ENCODE assay signal across 9 cellular contexts in the genomic region with DNA sequence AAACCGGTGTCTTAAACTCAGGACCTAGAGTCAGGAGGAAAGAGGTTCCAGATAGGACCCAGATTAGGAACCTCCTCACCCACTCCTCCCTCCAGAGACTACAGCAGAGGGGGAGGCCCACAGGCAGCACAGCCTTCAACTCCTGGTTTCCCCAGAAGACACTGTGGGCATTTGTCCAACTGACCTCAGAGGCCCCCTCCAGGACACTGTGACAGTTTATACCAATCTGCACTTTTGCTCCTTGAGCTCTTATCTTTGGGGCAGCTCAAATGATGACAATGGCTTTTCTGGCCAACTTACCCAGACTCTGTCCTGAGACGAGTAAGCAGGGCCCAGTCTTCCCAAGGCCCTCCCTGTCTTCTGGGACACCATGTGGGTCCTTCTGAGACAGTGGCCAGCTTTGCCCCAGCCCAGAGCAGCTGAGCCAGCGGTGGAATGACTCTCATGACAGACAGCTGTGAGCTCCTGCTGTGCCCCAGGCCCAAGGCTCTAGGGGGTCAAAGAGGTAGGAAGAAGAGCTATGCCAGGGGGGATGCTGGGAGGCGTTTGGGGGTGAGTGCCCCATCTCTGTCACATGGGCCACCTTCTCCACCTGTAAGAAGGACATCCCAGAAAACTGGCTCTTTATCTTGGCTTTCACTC. TPM values are rescaled to one million over a fixed set of nuclear protein-coding genes. Genes with fewer than 3 reads are reported as not detected.
DNase-seq lines count a peak whose midpoint lies in the region; ATAC-seq and TF ChIP-seq lines count a peak whose summit lies in the region.
"Had no signal": no experiment of that assay in that cellular context is flagged by ENCODE, and none has a peak within 500 bp of the region (broad histone marks: within the 10 kb centered on the region; RNA-seq: fewer than 3 reads in every experiment).

No MANE protein-coding gene starts in this region.

- peak overlapping the region; percentile 85 for H3K4me2 ChIP-seq in OCI-LY1 (ENCODE audit: low read length)

- peaks cover 5% of the 10 kb centered on the region; the same call in 1 of the 2 replicates for H3F3A ChIP-seq in OCI-LY1 (ENCODE audit: insufficient read depth, low read length)

- 78 to 80% methylated on average over 4 of the region's 4 CpGs for WGBS in ectodermal cell, 2 experiments

- H3K36me3 ChIP-seq in OCI-LY1 (ENCODE audit: insufficient read depth, low read length) (no peaks in the 10 kb centered on the region), ectodermal cell (ENCODE audit: control insufficient read depth, insufficient read depth, low read length) (no peaks in the 10 kb centered on the region)
- H3K36me3 ChIP-seq: ascending aorta, thyroid gland had no signal

- peaks cover 55% of the 10 kb centered on the region for H3K4me1 ChIP-seq in OCI-LY1 (ENCODE audit: insufficient read depth, low read length, severe bottlenecking)
- H3K4me1 ChIP-seq in ectodermal cell (ENCODE audit: control insufficient read depth, insufficient read depth, low read length): no peaks in the 10 kb centered on the region
- H3K4me1 ChIP-seq: thyroid gland had no signal

- no peaks in the 10 kb centered on the region for H4K20me1 ChIP-seq in OCI-LY1 (ENCODE audit: insufficient read depth, low read length)

- H3K79me2 ChIP-seq in OCI-LY1 (ENCODE audit: insufficient read depth, low read length): no peaks in the 10 kb centered on the region

- ATAC-seq in omental fat pad (ENCODE audit: low FRiP score): peak; percentile 23

- no peak overlapping the region for H2AFZ ChIP-seq in OCI-LY1 (ENCODE audit: low read length)

- peak overlapping the region; percentile 33 for H3K4me3 ChIP-seq in GM12875 (ENCODE audit: low read depth, low read length)
- H3K4me3 ChIP-seq in OCI-LY1 (ENCODE audit: low read depth, low read length, poor library complexity, severe bottlenecking): peak overlapping the region; percentile 62
- H3K4me3 ChIP-seq in ectodermal cell (ENCODE audit: insufficient read depth, low read depth, low read length): peak overlapping the region; percentile 2
- H3K4me3 ChIP-seq: ascending aorta, thyroid gland had no signal

- H3K27me3 ChIP-seq in OCI-LY1 (ENCODE audit: insufficient read depth, low read length): no peaks in the 10 kb centered on the region
- peaks cover 6% of the 10 kb centered on the region for H3K27me3 ChIP-seq in ectodermal cell (ENCODE audit: control insufficient read depth, insufficient read depth, low read length, poor library complexity, severe bottlenecking)
- H3K27me3 ChIP-seq: ascending aorta, thyroid gland had no signal

- H3K9ac ChIP-seq in OCI-LY1 (ENCODE audit: low read length): peak overlapping the region; percentile 45

- DNase-seq in omental fat pad (ENCODE audit: low spot score) (no peak), mesenteric fat pad (ENCODE audit: low spot score) (no peak), NCI-H1105 treated with DMSO at 0.1 percent for 48 hours (lab: John Stamatoyannopoulos, UW) (no peak)
- DNase-seq in stimulated activated CD8-positive, alpha-beta memory T cell treated with anti-CD3 and anti-CD28 coated beads, Interleukin-4, amount 100 ng/mL, for 48 hours: no peak
- DNase-seq: thyroid gland had no signal

- peak overlapping the region; percentile 74 for H3K27ac ChIP-seq in OCI-LY1 (ENCODE audit: low read depth, low read length, poor library complexity, severe bottlenecking)
- H3K27ac ChIP-seq in ectodermal cell (ENCODE audit: insufficient read depth, low read depth, low read length, poor library complexity, severe bottlenecking): no peak overlapping the region
- H3K27ac ChIP-seq: ascending aorta, thyroid gland had no signal

- H3K9me3 ChIP-seq in OCI-LY1 (ENCODE audit: low read length) (no peaks in the 10 kb centered on the region), ectodermal cell (ENCODE audit: control insufficient read depth, low read length) (no peaks in the 10 kb centered on the region)
- H3K9me3 ChIP-seq: ascending aorta, thyroid gland had no signal

- no peaks in the 10 kb centered on the region for H3K9me2 ChIP-seq in OCI-LY1 (ENCODE audit: low read depth, low read length)

- TF ChIP-seq CTCF in GM12875 (IDR thresholded peaks at IDR 0.05; ENCODE audit: borderline replicate concordance, insufficient read depth, low read depth, low read length) (no peak), OCI-LY1 (IDR thresholded peaks at IDR 0.05; ENCODE audit: low read length) (no peak), omental fat pad (IDR thresholded peaks at IDR 0.05) (no peak)

RNA-seq across cellular contexts. Expression of a gene that starts 14.3 kb away (rescaled TPM):
- polyA plus RNA-seq in ectodermal cell (2013, experiment 1 of 4): not detected
- polyA plus RNA-seq in ectodermal cell (2013, experiment 2 of 4): not detected
- not detected for polyA plus RNA-seq in ectodermal cell (2013, experiment 3 of 4)
- polyA plus RNA-seq in ectodermal cell (2013, experiment 4 of 4): not detected
- not detected for total RNA-seq in omental fat pad
- not detected for total RNA-seq in mesenteric fat pad
- total RNA-seq: ascending aorta, thyroid gland had no signal

RNA-seq across cellular contexts. Expression of a gene that starts 30.7 kb away (rescaled TPM):
- not detected for polyA plus RNA-seq in ectodermal cell (2013, experiment 1 of 4)
- polyA plus RNA-seq in ectodermal cell (2013, experiment 2 of 4): not detected
- not detected for polyA plus RNA-seq in ectodermal cell (2013, experiment 3 of 4)
- not detected for polyA plus RNA-seq in ectodermal cell (2013, experiment 4 of 4)
- not detected for total RNA-seq in omental fat pad
- total RNA-seq in mesenteric fat pad: not detected
- total RNA-seq: ascending aorta, thyroid gland had no signal

RNA-seq across cellular contexts. Expression of a gene that starts 43.3 kb away (rescaled TPM):
- not detected for polyA plus RNA-seq in ectodermal cell (2013, experiment 1 of 4)
- polyA plus RNA-seq in ectodermal cell (2013, experiment 2 of 4): not detected
- polyA plus RNA-seq in ectodermal cell (2013, experiment 3 of 4): not detected
- not detected for polyA plus RNA-seq in ectodermal cell (2013, experiment 4 of 4)
- 1 to 10 TPM in 2 of 4 donors, under 1 TPM in 2; 0.79 to 2.9 (median 1.1) TPM for total RNA-seq in omental fat pad
- 3.0 TPM for total RNA-seq in mesenteric fat pad

Comparison
In these comparisons a context has a peak if more than half of its experiments do, and no peak if none do; other contexts are left out.
1. H3K4me3 ChIP-seq: peak in every context shown above with its lines; median percentile 62 in OCI-LY1; 33 in GM12875; 2 in ectodermal cell.